1 cellular context compared by ENCODE assay signal in genomic region chr17:66191607-66192377, GRCh38.
A peak's percentile ranks its signal among the peaks of the same experiment; 100 is the strongest.
TF ChIP-seq lines count a peak whose summit lies in the region.

Gene CEP112 (minus strand): TSS chr17:66192133.

TF ChIP-seq in HepG2, 621 proteins besides CTCF, POLR2A, EP300 and RAD21 (continued from another document and continues in another):
- no peak; the same call in 1 of the 2 replicates for TF ChIP-seq MTERF4 (CRISPR knock-in tag; IDR thresholded peaks at IDR 0.05)
- no peak for TF ChIP-seq GLMP (CRISPR knock-in tag; IDR thresholded peaks at IDR 0.05; ENCODE audit: borderline replicate concordance)
- no peak for TF ChIP-seq ZNF331 (CRISPR knock-in tag; IDR thresholded peaks at IDR 0.05)
- peak; percentile 6 for TF ChIP-seq PHF21A (CRISPR knock-in tag; IDR thresholded peaks at IDR 0.05)
- peak; percentile 81 for TF ChIP-seq HNRNPK (IDR thresholded peaks at IDR 0.05; ENCODE audit: low read depth, low read length, poor library complexity, severe bottlenecking)
- no peak for TF ChIP-seq HNRNPH1 (optimal IDR thresholded peaks at IDR 0.05; ENCODE audit: low read depth, low read length)
- TF ChIP-seq SNAI1 (CRISPR knock-in tag; IDR thresholded peaks at IDR 0.05; ENCODE audit: borderline replicate concordance) = no peak
- no peak for TF ChIP-seq ZNF577 (CRISPR knock-in tag; IDR thresholded peaks at IDR 0.05; ENCODE audit: borderline replicate concordance, low read depth)
- no peak for TF ChIP-seq FOXM1 (CRISPR knock-in tag; IDR thresholded peaks at IDR 0.05)
- TF ChIP-seq ZFP90 (CRISPR knock-in tag; IDR thresholded peaks at IDR 0.05; ENCODE audit: borderline replicate concordance) = peak; percentile 63; the same call in 1 of the 2 replicates
- no peak for TF ChIP-seq FUBP1 (CRISPR knock-in tag; IDR thresholded peaks at IDR 0.05; ENCODE audit: borderline replicate concordance)
- 0 out of 2 replicates have a peak, but pooled peaks have one; percentile 55 for TF ChIP-seq BRCA1 (CRISPR knock-in tag; IDR thresholded peaks at IDR 0.05)
- TF ChIP-seq ZMYM4 (CRISPR knock-in tag; IDR thresholded peaks at IDR 0.05) = peak; percentile 13; the same call in 1 of the 2 replicates
- TF ChIP-seq TBP (CRISPR knock-in tag; IDR thresholded peaks at IDR 0.05) = no peak
- TF ChIP-seq ZSCAN20 (CRISPR knock-in tag; IDR thresholded peaks at IDR 0.05; ENCODE audit: borderline replicate concordance) = peak; percentile 86
- no peak for TF ChIP-seq TERF1 (CRISPR knock-in tag; IDR thresholded peaks at IDR 0.05)
- 0 out of 2 replicates have a peak, but pooled peaks have one; percentile 78 for TF ChIP-seq EED (CRISPR knock-in tag; IDR thresholded peaks at IDR 0.05)
- 0 out of 2 replicates have a peak, but pooled peaks have one; percentile 7 for TF ChIP-seq ZNF552 (CRISPR knock-in tag; IDR thresholded peaks at IDR 0.05; ENCODE audit: borderline replicate concordance)
- peak; percentile 99; the same call in 2 of the 3 replicates for TF ChIP-seq MXI1 (IDR thresholded peaks at IDR 0.05; ENCODE audit: borderline replicate concordance, low read depth, low read length)
- TF ChIP-seq ZBTB37 (CRISPR knock-in tag; IDR thresholded peaks at IDR 0.05) = no peak
- TF ChIP-seq RELA (CRISPR knock-in tag; IDR thresholded peaks at IDR 0.05) = no peak
- peak; percentile 83 for TF ChIP-seq RBM39 (IDR thresholded peaks at IDR 0.05; ENCODE audit: low read depth, low read length, poor library complexity, severe bottlenecking)
- no peak; the same call in 1 of the 2 replicates for TF ChIP-seq E2F2 (CRISPR knock-in tag; IDR thresholded peaks at IDR 0.05; ENCODE audit: borderline replicate concordance)
- TF ChIP-seq ZNF75D (CRISPR knock-in tag; IDR thresholded peaks at IDR 0.05; ENCODE audit: borderline replicate concordance) = peak; percentile 57; the same call in 1 of the 2 replicates
- TF ChIP-seq ZNF138 (CRISPR knock-in tag; IDR thresholded peaks at IDR 0.05; ENCODE audit: low read depth) = no peak
- no peak; the same call in 1 of the 2 replicates for TF ChIP-seq ZGPAT (CRISPR knock-in tag; IDR thresholded peaks at IDR 0.05)
- no peak for TF ChIP-seq NFYB (CRISPR knock-in tag; IDR thresholded peaks at IDR 0.05)
- 0 out of 2 replicates have a peak, but pooled peaks have one; percentile 59 for TF ChIP-seq ZNF704 (CRISPR knock-in tag; IDR thresholded peaks at IDR 0.05; ENCODE audit: borderline replicate concordance)
- TF ChIP-seq NR2F1 (CRISPR knock-in tag; IDR thresholded peaks at IDR 0.05) = no peak
- no peak for TF ChIP-seq POLR2AphosphoS2 (IDR thresholded peaks at IDR 0.05; ENCODE audit: low read depth, low read length)
- TF ChIP-seq ELK4 (CRISPR knock-in tag; IDR thresholded peaks at IDR 0.05; ENCODE audit: borderline replicate concordance) = no peak
- no peak; the same call in 1 of the 2 replicates for TF ChIP-seq ZNF597 (CRISPR knock-in tag; IDR thresholded peaks at IDR 0.05)
- peak; percentile 16 for TF ChIP-seq JARID2 (CRISPR knock-in tag; IDR thresholded peaks at IDR 0.05; ENCODE audit: insufficient replicate concordance)
- TF ChIP-seq HIVEP1 (CRISPR knock-in tag; IDR thresholded peaks at IDR 0.05) = no peak
- no peak for TF ChIP-seq ZBTB10 (CRISPR knock-in tag; IDR thresholded peaks at IDR 0.05; ENCODE audit: borderline replicate concordance)
- TF ChIP-seq MAZ (IDR thresholded peaks at IDR 0.05; ENCODE audit: borderline replicate concordance, low read depth, low read length) = peak; percentile 84; the same call in 1 of the 2 replicates
- TF ChIP-seq MAZ (CRISPR knock-in tag; IDR thresholded peaks at IDR 0.05; ENCODE audit: low read depth) = peak; percentile 75
- TF ChIP-seq MIXL1 (CRISPR knock-in tag; IDR thresholded peaks at IDR 0.05) = no peak
- peak; percentile 60; the same call in 1 of the 2 replicates for TF ChIP-seq RFXAP (CRISPR knock-in tag; IDR thresholded peaks at IDR 0.05; ENCODE audit: borderline replicate concordance)
- no peak for TF ChIP-seq TRIM22 (IDR thresholded peaks at IDR 0.05)
- no peak; the same call in 1 of the 2 replicates for TF ChIP-seq ARID2 (CRISPR knock-in tag; IDR thresholded peaks at IDR 0.05; ENCODE audit: borderline replicate concordance)
- no peak for TF ChIP-seq HNRNPUL1 (IDR thresholded peaks at IDR 0.05; ENCODE audit: low read depth, low read length)
- 0 out of 2 replicates have a peak, but pooled peaks have one; percentile 30 for TF ChIP-seq THAP11 (CRISPR knock-in tag; IDR thresholded peaks at IDR 0.05)
- TF ChIP-seq ZFP41 (CRISPR knock-in tag; IDR thresholded peaks at IDR 0.05; ENCODE audit: borderline replicate concordance) = no peak
- peak; percentile 79 for TF ChIP-seq TAF15 (IDR thresholded peaks at IDR 0.05; ENCODE audit: low read depth, low read length, poor library complexity, severe bottlenecking)
